ENCODE assay signal across 16 cellular contexts in the genomic region with DNA sequence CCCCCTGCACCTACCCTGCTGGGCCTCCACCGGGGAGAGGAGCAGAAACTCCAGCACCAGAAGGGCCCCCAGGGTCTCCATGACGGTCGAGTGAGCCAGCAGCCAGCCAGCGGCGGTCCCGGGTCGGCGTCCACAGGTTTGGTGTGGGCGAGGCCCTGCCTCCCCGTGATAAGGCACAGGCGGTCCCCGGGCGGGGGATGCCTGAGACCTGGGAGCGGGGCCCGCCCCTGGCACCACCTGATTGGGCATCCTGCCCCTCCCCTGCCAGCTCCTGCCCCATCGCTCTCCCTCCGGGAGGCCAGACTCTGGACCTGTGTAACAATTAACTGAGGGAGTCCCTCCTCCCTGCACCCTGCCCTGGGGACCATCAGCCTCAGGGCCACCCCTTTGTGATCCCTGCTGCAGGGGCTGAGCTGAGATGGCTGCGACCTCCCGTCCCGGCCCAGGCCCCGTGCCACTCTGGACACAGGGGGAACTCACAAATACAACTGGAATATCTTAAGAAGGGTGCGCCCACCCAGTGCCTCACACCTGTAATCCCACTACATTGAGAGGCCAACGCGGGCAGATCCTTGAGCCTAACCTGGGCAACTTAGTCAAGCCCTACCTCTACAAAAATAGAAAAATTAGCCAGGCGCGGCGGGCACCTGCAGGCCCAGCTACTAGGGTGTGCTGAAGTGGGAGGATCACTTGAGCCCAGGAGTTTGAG. TPM values are rescaled to one million over a fixed set of nuclear protein-coding genes. Genes with fewer than 3 reads are reported as not detected.
DNase-seq lines count a peak whose midpoint lies in the region; ATAC-seq, FAIRE-seq and TF ChIP-seq lines count a peak whose summit lies in the region.
"Had no signal": no experiment of that assay in that cellular context is flagged by ENCODE, and none has a peak within 500 bp of the region (broad histone marks: within the 10 kb centered on the region; RNA-seq: fewer than 3 reads in every experiment).

Gene SMIM24, minus strand, starts transcription at position 143 of the 709 bp plus-strand sequence. Its CDS starts 62 bp downstream, at position 81.

- H3K36me3 ChIP-seq in HUES6 (ENCODE audit: control insufficient read depth, insufficient read depth, low read length) (no peaks in the 10 kb centered on the region), SU-DHL-6 (ENCODE audit: low read length) (no peaks in the 10 kb centered on the region), kidney (ENCODE audit: control insufficient read depth in 1 of 2, insufficient read depth in 2 of 2, low read length in 2 of 2) (peaks cover 3 to 7% of the 10 kb centered on the region in 2 donors), pancreas (no peaks in the 10 kb centered on the region), testis (ENCODE audit: low read depth, missing control alignments) (no peaks in the 10 kb centered on the region)
- H3K36me3 ChIP-seq: SJCRH30 had no signal

- WGBS in pancreas, 2 donors: 26% methylated on average over 25 to 27 of the region's 27 CpGs
- WGBS in testis, 2 donors: 42% methylated on average over 10 to 20 of the region's 27 CpGs

- H3K9ac ChIP-seq in HUES6 (ENCODE audit: low read length) (peak within 1 kb of the TSS; percentile 10), SU-DHL-6 (ENCODE audit: low read length) (peak within 1 kb of the TSS; percentile 30; the same call in 1 of the 2 replicates), kidney (ENCODE audit: low read length in 2 of 2) (no peak within 1 kb of the TSS)

- TF ChIP-seq POLR2A in testis (IDR thresholded peaks at IDR 0.05): no peak

- H3K9me3 ChIP-seq in HUES6 (ENCODE audit: control insufficient read depth, insufficient read depth, low read depth, low read length) (no peaks in the 10 kb centered on the region), SU-DHL-6 (ENCODE audit: insufficient read depth, low read length) (no peaks in the 10 kb centered on the region), kidney (ENCODE audit: control insufficient read depth in 1 of 2, low read length in 2 of 2) (no peaks in the 10 kb centered on the region), pancreas (no peaks in the 10 kb centered on the region), testis (no peaks in the 10 kb centered on the region)
- H3K9me3 ChIP-seq: SJCRH30 had no signal

- peak; percentile 89 for DNase-seq in kidney
- DNase-seq in pancreas: peak in 3 of 6 donors; percentile 36 to 81 (median 63)
- DNase-seq in NOMO-1 (lab: John Stamatoyannopoulos, UW; ENCODE audit: unreplicated experiment in 2 of 2): no peak
- no peak for DNase-seq in testis
- DNase-seq: activated naive CD4-positive, alpha-beta T cell treated with Interleukin-2 at 50 U/mL for 16 hours; HFFc6; stimulated activated CD4-positive, alpha-beta T cell treated with anti-CD3 and anti-CD28 coated beads, Interleukin-4, amount 100 ng/mL, for 4 hours had no signal

- H3K9me2 ChIP-seq in SU-DHL-6 (replicated peaks; ENCODE audit: insufficient read depth, low read length): no peaks in the 10 kb centered on the region

- TF ChIP-seq CTCF in SU-DHL-6 (IDR thresholded peaks at IDR 0.05; ENCODE audit: insufficient read depth, low read length, poor library complexity, severe bottlenecking) (no peak), kidney (IDR thresholded peaks at IDR 0.05; ENCODE audit: borderline replicate concordance, extremely low read depth, insufficient read depth) (no peak), pancreas (IDR thresholded peaks at IDR 0.05) (no peak), testis (IDR thresholded peaks at IDR 0.05) (no peak)

- H3F3A ChIP-seq in SU-DHL-6 (ENCODE audit: insufficient read depth): peaks cover 12% of the 10 kb centered on the region

- ATAC-seq in pancreas: peak in 3 of 4 donors; percentile 60 to 63 (median 61)
- no peak for ATAC-seq in HG03135 (IDR thresholded peaks at IDR 0.05; ENCODE audit: unreplicated experiment)
- no peak for ATAC-seq in GM18517 (IDR thresholded peaks at IDR 0.05; ENCODE audit: unreplicated experiment)

- intact Hi-C loops in kidney (cut with DNase I): no loop called here
- intact Hi-C loops in pancreas (cut with DNase I): no loop called here
- intact Hi-C loops in testis (cut with DNase I; ENCODE audit: low total_unique reads): no loop called here

- peak within 1 kb of the TSS; percentile 25 for H3K4me2 ChIP-seq in SU-DHL-6 (ENCODE audit: low read depth, low read length, poor library complexity, severe bottlenecking)

- H3K27me3 ChIP-seq in HUES6 (ENCODE audit: control insufficient read depth, insufficient read depth, low read length) (peaks cover 19% of the 10 kb centered on the region), SU-DHL-6 (ENCODE audit: low read length) (no peaks in the 10 kb centered on the region), pancreas (peaks cover 0 to 5% (median 0%) of the 10 kb centered on the region in 4 donors), testis (no peaks in the 10 kb centered on the region)

- H4K20me1 ChIP-seq in SU-DHL-6 (ENCODE audit: low read depth, low read length): no peaks in the 10 kb centered on the region

- H3K27ac ChIP-seq in HUES6 (ENCODE audit: low read depth, low read length) (no peak within 1 kb of the TSS), SU-DHL-6 (ENCODE audit: low read depth, low read length) (peak within 1 kb of the TSS; percentile 68), kidney (ENCODE audit: low read depth in 2 of 2, low read length in 2 of 2) (peak within 1 kb of the TSS; percentile 48 to 82), pancreas (no peak within 1 kb of the TSS), testis (no peak within 1 kb of the TSS)
- H3K27ac ChIP-seq: SJCRH30 had no signal

- FAIRE-seq in kidney (lab: Jason Lieb, UNC) (no peak), pancreas (lab: Jason Lieb, UNC) (no peak)
- FAIRE-seq: frontal cortex, keratinocyte had no signal

- H3K4me3 ChIP-seq in HUES6 (ENCODE audit: low read depth, low read length) (peak within 1 kb of the TSS; percentile 48), SU-DHL-6 (ENCODE audit: insufficient read depth, low read length, poor library complexity, severe bottlenecking) (no peak within 1 kb of the TSS), kidney (ENCODE audit: low read length in 2 of 2) (peak within 1 kb of the TSS; percentile 37 to 47), pancreas (no peak within 1 kb of the TSS), testis (no peak within 1 kb of the TSS)
- H3K4me3 ChIP-seq: SJCRH30 had no signal

- no peak within 1 kb of the TSS for H2AFZ ChIP-seq in SU-DHL-6 (ENCODE audit: low read depth, low read length, severe bottlenecking)

- H3K4me1 ChIP-seq in HUES6 (ENCODE audit: control insufficient read depth, insufficient read depth, low read length) (peaks cover 19% of the 10 kb centered on the region), kidney (ENCODE audit: control insufficient read depth in 1 of 2, insufficient read depth in 1 of 2, low read depth in 1 of 2, low read length in 2 of 2) (peaks cover 4 to 10% of the 10 kb centered on the region in 2 donors), pancreas (no peaks in the 10 kb centered on the region), testis (no peaks in the 10 kb centered on the region)

- H3K79me2 ChIP-seq in SU-DHL-6 (ENCODE audit: insufficient read depth, low read length): no peaks in the 10 kb centered on the region

RNA-seq across cellular contexts. Expression of gene SMIM24, which starts in this region (rescaled TPM):
- total RNA-seq in kidney (49.8 TPM), pancreas (1 to 10 TPM; 1.2 to 6.8 (median 3.1) TPM), testis (1 to 10 TPM; 1.3 to 3.1 TPM)
- polyA plus RNA-seq in kidney (ENCODE audit: insufficient read depth, low read depth, low replicate concordance) (1,108 TPM), pancreas (100 to 1,000 TPM in 1 of 2 donors, 10 to 100 TPM in 1; 16.2 to 143 TPM), testis (ENCODE audit: insufficient read depth, low read depth, low replicate concordance) (10.1 TPM)
- total RNA-seq: frontal cortex, HFFc6, neural crest cell, sciatic nerve, SJCRH30 had no signal
- polyA plus RNA-seq: keratinocyte had no signal

Comparison
In these comparisons a context has a peak if more than half of its experiments do, and no peak if none do; other contexts are left out.
1. H3K27ac ChIP-seq: peak in SU-DHL-6 (single experiment) and kidney (2 of 2); none in HUES6 (single experiment), pancreas (0 of 4) and testis (0 of 2).
2. H3K4me3 ChIP-seq: peak in HUES6 (single experiment) and kidney (2 of 2); none in SU-DHL-6 (single experiment), pancreas (0 of 4) and testis (0 of 2).
3. H3K9ac ChIP-seq: peak in HUES6 (single experiment) and SU-DHL-6 (single experiment); none in kidney (0 of 2).
4. ATAC-seq: peak in pancreas (3 of 4); none in HG03135 (single experiment) and GM18517 (single experiment).